In genomic region chr1:24536391-24536840, GRCh38 we compare ENCODE assay signal across 9 cellular contexts. TPM values are rescaled to one million over a fixed set of nuclear protein-coding genes. Genes with fewer than 3 reads are reported as not detected.
A peak's percentile ranks its signal among the peaks of the same experiment; 100 is the strongest.
DNase-seq lines count a peak whose midpoint lies in the region; ATAC-seq and TF ChIP-seq lines count a peak whose summit lies in the region.
"Had no signal": no experiment of that assay in that cellular context is flagged by ENCODE, and none has a peak within 500 bp of the region (broad histone marks: within the 10 kb centered on the region; RNA-seq: fewer than 3 reads in every experiment).

No MANE protein-coding gene starts in this region.

- no peak for TF ChIP-seq CTCF in DND-41 (IDR thresholded peaks at IDR 0.05; ENCODE audit: borderline replicate concordance, extremely low read depth, low read length, poor library complexity, severe bottlenecking)
- TF ChIP-seq CTCF in spleen (IDR thresholded peaks at IDR 0.05 in 8 of 11, conservative IDR thresholded peaks at IDR 0.05 in 3 of 11) = no peak

- H3K4me1 Mint-ChIP-seq in T-cell = peaks cover 73 to 86% (median 81%) of the 10 kb centered on the region in 3 donors
- peaks cover 87% of the 10 kb centered on the region for H3K4me1 Mint-ChIP-seq in activated naive CD8-positive, alpha-beta T cell treated with anti-CD3 and anti-CD28 coated beads, Interleukin-2, amount 50 U/mL, for 24 hours

- H3K4me3 Mint-ChIP-seq in T-cell = peak overlapping the region; percentile 79 to 83 (median 81)
- peak overlapping the region; percentile 78 for H3K4me3 Mint-ChIP-seq in activated naive CD8-positive, alpha-beta T cell treated with anti-CD3 and anti-CD28 coated beads, Interleukin-2, amount 50 U/mL, for 24 hours

- no peaks in the 10 kb centered on the region for H3K79me2 ChIP-seq in DND-41 (ENCODE audit: insufficient read depth, low read length)

- 11 to 32% (median 18%) methylated on average over 7 of the region's 7 CpGs for WGBS in spleen, 5 donors

- no peak overlapping the region for H3K9ac ChIP-seq in DND-41 (ENCODE audit: low read depth, low read length)

- H3K27me3 ChIP-seq in DND-41 (ENCODE audit: insufficient read depth, low read length, poor library complexity) (peaks cover 3% of the 10 kb centered on the region), spleen (replicated peaks in 1 of 7) (no peaks in the 10 kb centered on the region)

- TF ChIP-seq POLR2A in spleen (IDR thresholded peaks at IDR 0.05) = no peak

- H2AFZ ChIP-seq in DND-41 (ENCODE audit: low read depth, low read length) = peak overlapping the region; percentile 26; the same call in 1 of the 2 replicates

- POLR2A ChIA-PET in T-cell (lab: Charles Lee) = interaction anchor here (0.5 to 2.2 kb wide), 6 partner anchors 22 to 54 kb away, joined by 3 to 18 read pairs (median 8); partner anchors contain the start of gene RCAN3 (in 1 of the 2)

- DNase-seq in DND-41 (peak; percentile 17), T-cell (peak; percentile 14 to 93 (median 82)), spleen (peak; percentile 82), SHP77 (lab: John Stamatoyannopoulos, UW) (no peak), AG08396 (ENCODE audit: low spot score) (no peak)
- peak; percentile 72 for DNase-seq in activated naive CD8-positive, alpha-beta T cell treated with anti-CD3 and anti-CD28 coated beads, Interleukin-2, amount 50 U/mL, for 24 hours

- ATAC-seq in DND-41 (ENCODE audit: insufficient read depth, low read depth) (no peak), HG02938 (IDR thresholded peaks at IDR 0.05; ENCODE audit: unreplicated experiment) (peak; percentile 60), T-cell (replicated peaks in 1 of 4) (peak; percentile 50 to 84 (median 54)), GM19452 (IDR thresholded peaks at IDR 0.05; ENCODE audit: unreplicated experiment) (no peak)
- ATAC-seq in activated naive CD8-positive, alpha-beta T cell treated with anti-CD3 and anti-CD28 coated beads, Interleukin-2, amount 50 U/mL, for 24 hours = peak; percentile 67

- H3K4me1 ChIP-seq in DND-41 (ENCODE audit: insufficient read depth, low read length) = peaks cover 24% of the 10 kb centered on the region
- H3K4me1 ChIP-seq in spleen = peaks cover 11 to 72% (median 39%) of the 10 kb centered on the region in 6 donors

- H3K27ac ChIP-seq in DND-41 (ENCODE audit: low read length) (no peak overlapping the region), spleen (peak overlapping the region; percentile 72 to 92 (median 86))

- no peaks in the 10 kb centered on the region for H4K20me1 ChIP-seq in DND-41 (ENCODE audit: insufficient read depth, low read length)

- no peaks in the 10 kb centered on the region for H3K27me3 Mint-ChIP-seq in T-cell
- no peaks in the 10 kb centered on the region for H3K27me3 Mint-ChIP-seq in activated naive CD8-positive, alpha-beta T cell treated with anti-CD3 and anti-CD28 coated beads, Interleukin-2, amount 50 U/mL, for 24 hours

- CTCF ChIA-PET in T-cell (lab: Charles Lee) = interaction anchor here (0.8 to 2.7 kb wide), 9 partner anchors 10 to 338 kb away, joined by 4 to 19 read pairs (median 6); partner anchors contain the start of genes NIPAL3 (in 1 of the 2) and RCAN3 (in 1 of the 2)

- no peaks in the 10 kb centered on the region for H3K9me3 Mint-ChIP-seq in T-cell
- H3K9me3 Mint-ChIP-seq in activated naive CD8-positive, alpha-beta T cell treated with anti-CD3 and anti-CD28 coated beads, Interleukin-2, amount 50 U/mL, for 24 hours = no peaks in the 10 kb centered on the region

- H3K27ac Mint-ChIP-seq in T-cell = peak overlapping the region; percentile 99
- peak overlapping the region; percentile 98 for H3K27ac Mint-ChIP-seq in activated naive CD8-positive, alpha-beta T cell treated with anti-CD3 and anti-CD28 coated beads, Interleukin-2, amount 50 U/mL, for 24 hours

- no peak overlapping the region for H3K4me2 ChIP-seq in DND-41 (ENCODE audit: insufficient read depth, low read length)

- no peak overlapping the region for H3K4me3 ChIP-seq in DND-41 (ENCODE audit: low read depth in 1 of 2, low read length in 2 of 2)
- H3K4me3 ChIP-seq in spleen = no peak overlapping the region

- H3K36me3 Mint-ChIP-seq in T-cell = peaks cover 50% of the 10 kb centered on the region
- peaks cover 48% of the 10 kb centered on the region for H3K36me3 Mint-ChIP-seq in activated naive CD8-positive, alpha-beta T cell treated with anti-CD3 and anti-CD28 coated beads, Interleukin-2, amount 50 U/mL, for 24 hours (ENCODE audit: low read depth)

- no peaks in the 10 kb centered on the region for H3K36me3 ChIP-seq in DND-41 (ENCODE audit: insufficient read depth, low read length)
- H3K36me3 ChIP-seq in spleen = peaks cover 0 to 23% (median 0%) of the 10 kb centered on the region in 6 donors

- intact Hi-C loops in spleen (cut with DNase I; ENCODE audit: low total_unique reads) = no loop called here

- no peaks in the 10 kb centered on the region for H3K9me3 ChIP-seq in DND-41 (ENCODE audit: insufficient read depth, low read length, severe bottlenecking)
- H3K9me3 ChIP-seq in spleen = no peaks in the 10 kb centered on the region

RNA-seq across cellular contexts. Expression of gene NCMAP, which starts 19.5 kb away (rescaled TPM):
- total RNA-seq in T-cell (under 1 TPM in 4 of 5 donors, not detected in 1; 0.13 to 0.23 (median 0.19) TPM), spleen (under 1 TPM in 3 of 7 donors, not detected in 4; 0.09 to 0.22 (median 0.20) TPM)
- polyA plus RNA-seq in spleen = under 1 TPM in 2 of 3 donors, not detected in 1; 0.03 to 0.10 TPM
- total RNA-seq: glomerular endothelial cell had no signal

RNA-seq across cellular contexts. Expression of gene RCAN3, which starts 33.8 kb away (rescaled TPM):
- total RNA-seq in T-cell = 100 to 1,000 TPM; 149 to 202 (median 186) TPM
- 10 to 100 TPM; 14.4 to 21.7 (median 17.9) TPM for total RNA-seq in spleen
- polyA plus RNA-seq in spleen = 1 to 10 TPM; 6.1 to 7.2 (median 6.4) TPM

Comparison
In these comparisons a context has a peak if more than half of its experiments do, and no peak if none do; other contexts are left out.
1. ATAC-seq: peak in HG02938 (single experiment), T-cell (4 of 4) and activated naive CD8-positive, alpha-beta T cell treated with anti-CD3 and anti-CD28 coated beads, Interleukin-2, amount 50 U/mL, for 24 hours (single experiment); none in DND-41 (single experiment) and GM19452 (single experiment).
2. DNase-seq: peak in DND-41 (single experiment), T-cell (34 of 34), activated naive CD8-positive, alpha-beta T cell treated with anti-CD3 and anti-CD28 coated beads, Interleukin-2, amount 50 U/mL, for 24 hours (single experiment) and spleen (single experiment); none in SHP77 (0 of 2) and AG08396 (single experiment).
3. RNA of gene RCAN3, which starts 33.8 kb away (total RNA-seq): 149 to 202 TPM in T-cell; 14.4 to 21.7 TPM in spleen; every median in the first group is over 4 times any median in the second.